9 cellular contexts compared by ENCODE assay signal in the genomic region with DNA sequence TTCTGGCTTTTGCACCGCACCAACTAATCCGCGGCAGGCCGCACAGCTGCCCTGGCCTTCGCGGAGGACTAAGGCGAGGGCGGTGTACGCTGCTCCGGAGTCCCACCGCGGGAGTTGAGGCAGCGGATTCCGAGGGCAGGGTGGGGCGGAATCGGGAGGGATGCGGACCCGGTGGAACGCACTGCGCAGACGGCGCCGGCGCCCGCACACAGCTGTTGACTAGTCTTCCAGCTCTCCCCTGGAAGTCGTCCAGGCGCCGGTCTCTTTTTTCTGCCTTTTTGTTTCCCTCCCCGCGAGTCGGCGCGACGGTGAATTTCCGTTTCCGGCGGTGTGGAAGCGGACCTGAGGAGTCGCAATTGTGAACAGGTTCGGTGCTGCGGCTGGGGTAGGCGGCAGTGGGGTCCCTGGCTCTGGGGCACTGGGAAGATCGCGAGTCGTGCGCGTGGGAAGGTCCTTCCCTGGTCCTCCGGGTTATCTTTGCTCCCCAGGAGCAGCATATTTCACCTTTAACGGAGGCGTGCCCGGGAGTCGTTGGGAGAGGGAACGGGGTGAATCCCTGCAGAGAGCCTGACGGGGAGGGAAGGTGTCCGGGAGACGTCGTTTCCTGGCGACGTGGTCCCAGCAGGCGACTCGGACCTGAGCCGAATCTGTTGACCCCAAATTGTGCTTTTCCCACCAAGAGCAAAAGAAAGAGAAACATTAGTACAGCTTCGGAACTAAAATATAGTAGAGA. TPM values are rescaled to one million over a fixed set of nuclear protein-coding genes. Genes with fewer than 3 reads are reported as not detected.
DNase-seq lines count a peak whose midpoint lies in the region; ATAC-seq, FAIRE-seq and TF ChIP-seq lines count a peak whose summit lies in the region.
"Had no signal": no experiment of that assay in that cellular context is flagged by ENCODE, and none has a peak within 500 bp of the region (broad histone marks: within the 10 kb centered on the region; RNA-seq: fewer than 3 reads in every experiment).

Gene ASAH2B (plus strand): TSS at position 319 of the 733 bp plus-strand sequence. CDS start 5,195 bp downstream, outside the sequence.

- FAIRE-seq in HepG2 (lab: Jason Lieb, UNC), result no peak

- DNase-seq in NK-92 treated with Interleukin-12 subunit alpha and Interleukin-12 subunit beta, amount 100 ng/mL, for 24 hours (lab: John Stamatoyannopoulos, UW), result peak; percentile 28
- DNase-seq in NK-92 (lab: John Stamatoyannopoulos, UW; ENCODE audit: unreplicated experiment) (no peak), NCI-H2227 treated with DMSO at 0.1 percent for 48 hours (lab: John Stamatoyannopoulos, UW) (peak; percentile 51), HepG2 (ENCODE audit: low spot score) (peak; percentile 78)
- DNase-seq in activated CD4-positive, alpha-beta T cell treated with anti-CD3 and anti-CD28 coated beads, Interleukin-2, amount 10 ng/mL, durations not matched to agents 7 days and 5 days, result peak; percentile 81
- peak; percentile 80 to 84 for DNase-seq in stimulated activated CD4-positive, alpha-beta T cell treated with anti-CD3 and anti-CD28 coated beads, Interleukin-2, amount 100 ng/mL, for 24 hours
- DNase-seq: DND-41 had no signal

- peak; percentile 71 to 89 for TF ChIP-seq POLR2A in HepG2 (IDR thresholded peaks at IDR 0.05; ENCODE audit: insufficient read depth in 1 of 2, low read depth in 2 of 2, low read length in 2 of 2)

- in situ Hi-C loops in HepG2 (cut with HindIII; ENCODE audit: extremely low pct_ligation_motif_present, low pct_unique_long_range_greater_than_20kb), result no loop called here

- peak within 1 kb of the TSS; percentile 86 for H3K4me2 ChIP-seq in HepG2 (ENCODE audit: low read depth, low read length)

- no peak for TF ChIP-seq EP300 in HepG2 (IDR thresholded peaks at IDR 0.05; ENCODE audit: low read depth in 2 of 2, low read length in 2 of 2)
- TF ChIP-seq EP300 in HepG2 (CRISPR knock-in tag; IDR thresholded peaks at IDR 0.05; ENCODE audit: borderline replicate concordance), result no peak

- peak within 1 kb of the TSS; percentile 75 to 83 (median 80) for H3K4me3 ChIP-seq in HepG2 (replicated peaks in 1 of 3; ENCODE audit: insufficient read depth in 1 of 3, low read depth in 2 of 3, low read length in 3 of 3)

- no peaks in the 10 kb centered on the region for H3K9me3 ChIP-seq in HepG2 (ENCODE audit: low read length)

- H4K20me1 ChIP-seq in HepG2 (ENCODE audit: insufficient read depth, low read length), result no peaks in the 10 kb centered on the region

- H3K27ac ChIP-seq in HepG2 (ENCODE audit: extremely low read length, insufficient read depth, low read length), result peak within 1 kb of the TSS; percentile 61

- H3K4me1 ChIP-seq in HepG2 (ENCODE audit: insufficient read depth, low read length), result peaks cover 18% of the 10 kb centered on the region

- intact Hi-C loops in dendritic cell treated with granulocyte-macrophage colony-stimulating factor and Interleukin-4, amounts not matched to agents 40 ng/mL and 50 ng/mL, for 4 days (cut with micrococcal nuclease), result no loop called here
- intact Hi-C loops in HepG2 (cut with micrococcal nuclease; ENCODE audit: unreplicated experiment), result no loop called here

- H3K4me3 Mint-ChIP-seq in activated CD4-positive, alpha-beta T cell treated with anti-CD3 and anti-CD28 coated beads, Interleukin-2, amount 10 ng/mL, durations not matched to agents 7 days and 5 days, result peak within 1 kb of the TSS; percentile 95
- H3K4me3 Mint-ChIP-seq in dendritic cell treated with granulocyte-macrophage colony-stimulating factor and Interleukin-4, amounts not matched to agents 40 ng/mL and 50 ng/mL, for 4 days, result peak within 1 kb of the TSS; percentile 83

- TF ChIP-seq CTCF in HepG2 (CRISPR knock-in tag; IDR thresholded peaks at IDR 0.05), result no peak

- H2AFZ ChIP-seq in HepG2 (ENCODE audit: low read length), result peak within 1 kb of the TSS; percentile 92

- peak within 1 kb of the TSS; percentile 68 for H3K9ac ChIP-seq in HepG2 (ENCODE audit: insufficient read depth, low read depth, low read length)

- WGBS in HepG2 (ENCODE audit: low lambda C conversion rate), result under 1% methylated on average over 11 of the region's 63 CpGs

- H3K27ac Mint-ChIP-seq in activated CD4-positive, alpha-beta T cell treated with anti-CD3 and anti-CD28 coated beads, Interleukin-2, amount 10 ng/mL, durations not matched to agents 7 days and 5 days, result peak within 1 kb of the TSS; percentile 94
- H3K27ac Mint-ChIP-seq in dendritic cell treated with granulocyte-macrophage colony-stimulating factor and Interleukin-4, amounts not matched to agents 40 ng/mL and 50 ng/mL, for 4 days, result no peak within 1 kb of the TSS

- ATAC-seq in HG03025 (IDR thresholded peaks at IDR 0.05; ENCODE audit: low FRiP score, unreplicated experiment), result peak; percentile 92
- ATAC-seq in HepG2, result peak; percentile 93

- POLR2A ChIA-PET in activated CD4-positive, alpha-beta T cell treated with anti-CD3 and anti-CD28 coated beads, Interleukin-2, amount 10 ng/mL, durations not matched to agents 7 days and 5 days (lab: Charles Lee), result no interaction called here
- POLR2A ChIA-PET in HepG2 (lab: Yijun Ruan, JAX), result interaction anchor here (0.7 to 1.8 kb wide), 5 partner anchors 70 to 145 kb away, joined by 3 to 7 read pairs (median 4); partner anchors contain the start of gene A1CF

- TSS peak; percentile 74 for BruUV-seq in HepG2 (replicated peaks; lab: Mats Ljungman, UMichigan)

- CTCF ChIA-PET in activated CD4-positive, alpha-beta T cell treated with anti-CD3 and anti-CD28 coated beads, Interleukin-2, amount 10 ng/mL, durations not matched to agents 7 days and 5 days (lab: Charles Lee), result no interaction called here
- CTCF ChIA-PET in HepG2 (lab: Yijun Ruan, JAX; ENCODE audit: low intra/inter-chr PET ratio, low total read pairs), result no interaction called here

- no peaks in the 10 kb centered on the region for H3K36me3 ChIP-seq in HepG2 (replicated peaks in 1 of 2; ENCODE audit: control insufficient read depth in 1 of 2, insufficient read depth in 2 of 2, low read length in 2 of 2)

- no peaks in the 10 kb centered on the region; a peak in 1 of 5 replicates for H3K27me3 ChIP-seq in HepG2 (ENCODE audit: control insufficient read depth in 1 of 2, insufficient read depth in 2 of 2, low read length in 2 of 2)

- H3K4me1 Mint-ChIP-seq in activated CD4-positive, alpha-beta T cell treated with anti-CD3 and anti-CD28 coated beads, Interleukin-2, amount 10 ng/mL, durations not matched to agents 7 days and 5 days, result peaks cover 25% of the 10 kb centered on the region
- peaks cover 16% of the 10 kb centered on the region for H3K4me1 Mint-ChIP-seq in dendritic cell treated with granulocyte-macrophage colony-stimulating factor and Interleukin-4, amounts not matched to agents 40 ng/mL and 50 ng/mL, for 4 days (ENCODE audit: low read depth)

- no peak for TF ChIP-seq RAD21 in HepG2 (CRISPR knock-in tag; IDR thresholded peaks at IDR 0.05)

- peaks cover 3% of the 10 kb centered on the region for H3K36me3 Mint-ChIP-seq in activated CD4-positive, alpha-beta T cell treated with anti-CD3 and anti-CD28 coated beads, Interleukin-2, amount 10 ng/mL, durations not matched to agents 7 days and 5 days (ENCODE audit: low read depth)
- no peaks in the 10 kb centered on the region for H3K36me3 Mint-ChIP-seq in dendritic cell treated with granulocyte-macrophage colony-stimulating factor and Interleukin-4, amounts not matched to agents 40 ng/mL and 50 ng/mL, for 4 days (ENCODE audit: low read depth)

- no peaks in the 10 kb centered on the region for H3K79me2 ChIP-seq in HepG2 (ENCODE audit: insufficient read depth, low read length)

- no peaks in the 10 kb centered on the region for H3K9me3 Mint-ChIP-seq in activated CD4-positive, alpha-beta T cell treated with anti-CD3 and anti-CD28 coated beads, Interleukin-2, amount 10 ng/mL, durations not matched to agents 7 days and 5 days
- no peaks in the 10 kb centered on the region for H3K9me3 Mint-ChIP-seq in dendritic cell treated with granulocyte-macrophage colony-stimulating factor and Interleukin-4, amounts not matched to agents 40 ng/mL and 50 ng/mL, for 4 days

- peaks cover 9% of the 10 kb centered on the region for H3K27me3 Mint-ChIP-seq in activated CD4-positive, alpha-beta T cell treated with anti-CD3 and anti-CD28 coated beads, Interleukin-2, amount 10 ng/mL, durations not matched to agents 7 days and 5 days
- H3K27me3 Mint-ChIP-seq in dendritic cell treated with granulocyte-macrophage colony-stimulating factor and Interleukin-4, amounts not matched to agents 40 ng/mL and 50 ng/mL, for 4 days, result peaks cover 45% of the 10 kb centered on the region

TF ChIP-seq in HepG2, 621 proteins besides CTCF, POLR2A, EP300 and RAD21 (continues in another document):
- TF ChIP-seq ZBTB7B (CRISPR knock-in tag; IDR thresholded peaks at IDR 0.05) (peak; percentile 79), ZNF451 (CRISPR knock-in tag; IDR thresholded peaks at IDR 0.05) (no peak; the same call in 1 of the 2 replicates), HNRNPK (IDR thresholded peaks at IDR 0.05; ENCODE audit: low read depth, low read length, poor library complexity, severe bottlenecking) (no peak), SIX1 (CRISPR knock-in tag; IDR thresholded peaks at IDR 0.05; ENCODE audit: borderline replicate concordance) (no peak)

RNA-seq across cellular contexts. Expression of gene ASAH2B, which starts in this region (rescaled TPM):
- total RNA-seq in activated CD4-positive, alpha-beta T cell treated with anti-CD3 and anti-CD28 coated beads, Interleukin-2, amount 10 ng/mL, durations not matched to agents 7 days and 5 days, result 1 to 10 TPM; 2.3 to 3.3 TPM
- 4.2 and 7.8 TPM in 2 replicates for total RNA-seq in HepG2 (2016; rRNA removed; fragmentation: Illumina TruSeq; extraction: Trizol)
- total RNA-seq in HepG2 (2016; cell fraction: cytosol; rRNA removed; fragmentation: Illumina TruSeq; extraction: Trizol; ENCODE audit: low read depth), result 0.53 and 1.0 TPM in 2 replicates
- 6.3 and 9.7 TPM in 2 replicates for total RNA-seq in HepG2 (2016; cell fraction: insoluble cytoplasmic fraction; rRNA removed; fragmentation: Illumina TruSeq; extraction: Trizol)
- 4.4 and 5.0 TPM in 2 replicates for total RNA-seq in HepG2 (2016; cell fraction: membrane; rRNA removed; fragmentation: Illumina TruSeq; extraction: Trizol)
- 6.9 and 10.0 TPM in 2 replicates for total RNA-seq in HepG2 (2016; cell fraction: nucleus; rRNA removed; fragmentation: Illumina TruSeq; extraction: Trizol)
- polyA plus RNA-seq in HepG2 (2011; rRNA removed), result 3.8 and 4.6 TPM in 2 replicates
- polyA plus RNA-seq in HepG2 (2011; cell fraction: cytosol; rRNA removed), result 1.4 and 2.2 TPM in 2 replicates
- polyA plus RNA-seq in HepG2 (2011; cell fraction: nucleus; rRNA removed), result 3.8 and 6.0 TPM in 2 replicates
- polyA plus RNA-seq in HepG2 (2012), result 3.6 and 4.3 TPM in 2 replicates
- 0.44 and 0.75 TPM in 2 replicates for polyA plus RNA-seq in HepG2 (2016; cell fraction: cytosol; fragmentation: Illumina TruSeq; extraction: Trizol; ENCODE audit: low read depth)
- 7.6 and 8.9 TPM in 2 replicates for polyA plus RNA-seq in HepG2 (2016; cell fraction: insoluble cytoplasmic fraction; fragmentation: Illumina TruSeq; extraction: Trizol; ENCODE audit: low read depth)
- polyA plus RNA-seq in HepG2 (2016; cell fraction: membrane; fragmentation: Illumina TruSeq; extraction: Trizol; ENCODE audit: low read depth), result 2.1 and 3.5 TPM in 2 replicates
- polyA plus RNA-seq in HepG2 (2016; cell fraction: nucleus; fragmentation: Illumina TruSeq; extraction: Trizol; ENCODE audit: insufficient read depth, low read depth), result 7.6 and 8.9 TPM in 2 replicates
- polyA minus RNA-seq in HepG2 (2011; rRNA and poly(A)+ RNA removed; ENCODE audit: low replicate concordance), result 2.3 and 3.2 TPM in 2 replicates
- 1.7 and 2.0 TPM in 2 replicates for polyA minus RNA-seq in HepG2 (2011; cell fraction: cytosol; rRNA and poly(A)+ RNA removed)
- polyA minus RNA-seq in HepG2 (2011; cell fraction: nucleus; rRNA and poly(A)+ RNA removed), result 17.9 and 18.5 TPM in 2 replicates
